15 cellular contexts compared by ENCODE assay signal in the genomic region with DNA sequence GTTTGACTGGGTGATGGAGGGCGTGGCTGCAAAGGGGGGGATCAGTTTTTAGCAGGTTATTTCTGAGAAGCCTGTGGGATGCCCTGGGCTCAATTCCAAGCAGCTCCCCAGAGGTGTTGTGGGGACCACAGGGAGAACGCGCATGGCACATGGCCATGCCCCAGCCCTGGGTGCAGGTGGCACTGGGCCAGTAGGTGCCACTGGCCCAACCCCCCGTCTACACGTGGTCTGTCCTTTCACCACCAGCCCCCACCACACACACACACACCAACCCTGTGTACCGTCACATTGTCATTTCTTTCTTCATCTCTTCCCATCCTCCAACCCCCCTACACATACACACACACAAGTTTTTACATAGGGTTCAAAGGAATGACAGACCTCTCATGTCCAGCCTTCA.
A peak's percentile ranks its signal among the peaks of the same experiment; 100 is the strongest.
DNase-seq lines count a peak whose midpoint lies in the region; ATAC-seq, FAIRE-seq and TF ChIP-seq lines count a peak whose summit lies in the region.
"Had no signal": no experiment of that assay in that cellular context is flagged by ENCODE, and none has a peak within 500 bp of the region (broad histone marks: within the 10 kb centered on the region; RNA-seq: fewer than 3 reads in every experiment).

No MANE protein-coding gene starts in this region.

- no peak overlapping the region for H3K4me3 Mint-ChIP-seq in Caco-2 (ENCODE audit: unreplicated experiment)
- H3K4me3 Mint-ChIP-seq: B cell; CD4-positive, CD25-positive, alpha-beta regulatory T cell; CD8-positive, alpha-beta memory T cell had no signal

- no peaks in the 10 kb centered on the region for H3K9me1 ChIP-seq in K562 (ENCODE audit: control insufficient read depth, insufficient read depth, low read length)

- TF ChIP-seq EP300 in K562 (IDR thresholded peaks at IDR 0.05; ENCODE audit: low read length): no peak

- H3K9me3 Mint-ChIP-seq in Caco-2 (ENCODE audit: unreplicated experiment): no peaks in the 10 kb centered on the region
- H3K9me3 Mint-ChIP-seq: CD4-positive, CD25-positive, alpha-beta regulatory T cell; CD8-positive, alpha-beta memory T cell had no signal

- no peak for TF ChIP-seq RAD21 in K562 (CRISPR knock-in tag; conservative IDR thresholded peaks at IDR 0.05 in 1 of 2, IDR thresholded peaks at IDR 0.05 in 1 of 2)

- DNase-seq in Caco-2 (no peak), GM23248 (no peak), K562 (ENCODE audit: extremely low read depth in 1 of 4, low spot score in 3 of 4) (no peak), osteoblast (ENCODE audit: insufficient read length, low spot score, missing footprints) (no peak), GM12891 (ENCODE audit: insufficient read length, low spot score) (no peak), NCI-H2081 (lab: John Stamatoyannopoulos, UW) (no peak), cerebellar cortex (ENCODE audit: low spot score) (no peak)
- DNase-seq: C1 segment of cervical spinal cord; CD4-positive, CD25-positive, alpha-beta regulatory T cell; CD8-positive, alpha-beta memory T cell; COR-L47; GDM1 had no signal

- 83 to 94% methylated on average over 2 to 6 of the region's 6 CpGs for WGBS in GM23248 (ENCODE audit: low coverage in 1 of 2, low lambda C conversion rate in 2 of 2, missing lambda C conversion rate in 2 of 2), 2 experiments
- WGBS in K562 (ENCODE audit: insufficient coverage, low coverage, missing lambda C conversion rate): 54% methylated on average over 4 of the region's 6 CpGs

- 0 out of 2 replicates have a peak, but pooled peaks cover 2% of the 10 kb centered on the region for H3K9me2 ChIP-seq in GM23248 (ENCODE audit: insufficient read depth)

- H3K4me3 ChIP-seq in Caco-2 (ENCODE audit: low read depth, low read length): no peak overlapping the region
- H3K4me3 ChIP-seq in GM23248: no peak overlapping the region
- H3K4me3 ChIP-seq in K562: no peak overlapping the region
- H3K4me3 ChIP-seq in osteoblast (ENCODE audit: insufficient read depth, low read length): no peak overlapping the region

- no peaks in the 10 kb centered on the region for H3K9me3 ChIP-seq in Caco-2
- no peaks in the 10 kb centered on the region for H3K9me3 ChIP-seq in GM23248 (ENCODE audit: low read depth)
- H3K9me3 ChIP-seq in K562 (replicated peaks; ENCODE audit: control insufficient read depth, insufficient read depth, low read depth, low read length): no peaks in the 10 kb centered on the region
- no peaks in the 10 kb centered on the region for H3K9me3 ChIP-seq in osteoblast (ENCODE audit: low read depth, low read length)

- H3K27me3 ChIP-seq in Caco-2 (replicated peaks; ENCODE audit: control insufficient read depth, insufficient read depth, low read length) (no peaks in the 10 kb centered on the region), GM23248 (replicated peaks; ENCODE audit: insufficient read depth) (no peaks in the 10 kb centered on the region), K562 (ENCODE audit: control insufficient read depth in 2 of 2, insufficient read depth in 2 of 2, low read length in 2 of 2) (peaks cover 27 to 52% of the 10 kb centered on the region in 2 experiments), osteoblast (ENCODE audit: insufficient read depth, low read length) (no peaks in the 10 kb centered on the region)

- no TSS peak for BruUV-seq in Caco-2 (replicated peaks; lab: Mats Ljungman, UMichigan)
- BruUV-seq in K562 (replicated peaks; lab: Mats Ljungman, UMichigan): no TSS peak

- in situ Hi-C loops in GM23248 (cut with MboI) (loop anchor here (25.0 kb wide), 1 partner anchor 244 kb away; no protein-coding TSS in a partner anchor), K562 (cut with MboI) (no loop called here)

- intact Hi-C loops in Caco-2 (cut with micrococcal nuclease; ENCODE audit: unreplicated experiment): no loop called here
- intact Hi-C loops in K562 (cut with micrococcal nuclease): no loop called here

- peak overlapping the region; percentile 40 for H3K27ac Mint-ChIP-seq in Caco-2 (ENCODE audit: unreplicated experiment)
- H3K27ac Mint-ChIP-seq: B cell; CD4-positive, CD25-positive, alpha-beta regulatory T cell; CD8-positive, alpha-beta memory T cell had no signal

- H3K27ac ChIP-seq in GM23248: no peak overlapping the region
- no peak overlapping the region for H3K27ac ChIP-seq in K562 (ENCODE audit: extremely low read depth, low read depth, low read length)
- H3K27ac ChIP-seq in osteoblast (ENCODE audit: low read depth, low read length): peak overlapping the region; percentile 38
- H3K27ac ChIP-seq: KMS-11 had no signal

- H3K9ac ChIP-seq in GM23248 (no peak overlapping the region), K562 (ENCODE audit: insufficient read depth in 1 of 2, low read depth in 2 of 2, low read length in 2 of 2) (no peak overlapping the region)
- H3K9ac ChIP-seq: KMS-11 had no signal

- H4K20me1 ChIP-seq in GM23248 (ENCODE audit: insufficient read depth) (no peaks in the 10 kb centered on the region), K562 (replicated peaks; ENCODE audit: control insufficient read depth, insufficient read depth, low read length) (peaks cover 7% of the 10 kb centered on the region; the same call in 1 of the 2 replicates), osteoblast (ENCODE audit: insufficient read depth, low read length) (no peaks in the 10 kb centered on the region)

- H3K36me3 Mint-ChIP-seq in Caco-2 (ENCODE audit: insufficient read depth, unreplicated experiment): no peaks in the 10 kb centered on the region
- H3K36me3 Mint-ChIP-seq: CD4-positive, CD25-positive, alpha-beta regulatory T cell; CD8-positive, alpha-beta memory T cell had no signal

- no peaks in the 10 kb centered on the region for H3K36me3 ChIP-seq in Caco-2 (ENCODE audit: control insufficient read depth, insufficient read depth, low read length)
- no peaks in the 10 kb centered on the region for H3K36me3 ChIP-seq in GM23248 (ENCODE audit: low read depth)
- no peaks in the 10 kb centered on the region for H3K36me3 ChIP-seq in K562 (ENCODE audit: control insufficient read depth, insufficient read depth, low read length)
- H3K36me3 ChIP-seq in osteoblast (ENCODE audit: insufficient read depth, low read length): no peaks in the 10 kb centered on the region

- TF ChIP-seq CTCF in Caco-2 (IDR thresholded peaks at IDR 0.05; ENCODE audit: insufficient read depth in 1 of 2, low read depth in 1 of 2, low read length in 1 of 2, severe bottlenecking in 1 of 2, unreplicated experiment in 1 of 2): no peak
- TF ChIP-seq CTCF in K562 (IDR thresholded peaks at IDR 0.05 in 2 of 3, conservative IDR thresholded peaks at IDR 0.05 in 1 of 3; ENCODE audit: insufficient read depth in 2 of 3, low read depth in 1 of 3, low read length in 3 of 3): no peak
- TF ChIP-seq CTCF in osteoblast (IDR thresholded peaks at IDR 0.05; ENCODE audit: extremely low read depth, low read depth, low read length): no peak

- H2AFZ ChIP-seq in GM23248 (0 out of 2 replicates have a peak overlapping the region, but pooled peaks have one; percentile 9), K562 (ENCODE audit: low read depth, low read length) (no peak overlapping the region), osteoblast (ENCODE audit: low read length) (peak overlapping the region; percentile 56)

- no peak for TF ChIP-seq POLR2A in K562 (conservative IDR thresholded peaks at IDR 0.05)
- no peak for TF ChIP-seq POLR2A in GM12891 (IDR thresholded peaks at IDR 0.05; ENCODE audit: low read depth, low read length)

- peak overlapping the region; percentile 55 for H3K4me2 ChIP-seq in GM23248 (ENCODE audit: unreplicated experiment)
- H3K4me2 ChIP-seq in K562 (ENCODE audit: insufficient read depth, low read length): no peak overlapping the region
- peak overlapping the region; percentile 57 for H3K4me2 ChIP-seq in osteoblast (ENCODE audit: insufficient read depth, low read length)
- H3K4me2 ChIP-seq: KMS-11 had no signal

- CTCF ChIA-PET in Caco-2 (lab: Charles Lee): no interaction called here
- CTCF ChIA-PET in K562 (lab: Yijun Ruan, JAX; ENCODE audit: low intra/inter-chr PET ratio): no interaction called here

- peaks cover 19% of the 10 kb centered on the region for H3F3A ChIP-seq in GM23248 (ENCODE audit: insufficient read depth)

- no peaks in the 10 kb centered on the region for H3K79me2 ChIP-seq in GM23248 (ENCODE audit: insufficient read depth)
- no peaks in the 10 kb centered on the region for H3K79me2 ChIP-seq in K562 (ENCODE audit: control insufficient read depth, insufficient read depth, low read length)
- no peaks in the 10 kb centered on the region for H3K79me2 ChIP-seq in osteoblast (ENCODE audit: insufficient read depth, low read length)

- POLR2A ChIA-PET in Caco-2 (lab: Charles Lee) (no interaction called here), K562 (lab: Yijun Ruan, JAX) (no interaction called here)

- ATAC-seq in K562: no peak

- no peak for FAIRE-seq in K562 (lab: Jason Lieb, UNC)
- no peak for FAIRE-seq in GM12891 (lab: Jason Lieb, UNC)
- FAIRE-seq: D721Med had no signal

- no peaks in the 10 kb centered on the region for H3K4me1 ChIP-seq in Caco-2
- H3K4me1 ChIP-seq in GM23248 (ENCODE audit: insufficient read depth): peaks cover 43% of the 10 kb centered on the region
- H3K4me1 ChIP-seq in K562 (replicated peaks in 1 of 2; ENCODE audit: control insufficient read depth in 2 of 2, insufficient read depth in 2 of 2, low read length in 2 of 2): peaks cover 0 to 8% of the 10 kb centered on the region in 2 experiments; a peak in 3 of 5 replicates
- H3K4me1 ChIP-seq in osteoblast (ENCODE audit: insufficient read depth, low read length): peaks cover 35% of the 10 kb centered on the region

- H3K4me1 Mint-ChIP-seq in Caco-2 (ENCODE audit: low read depth, unreplicated experiment): no peaks in the 10 kb centered on the region
- H3K4me1 Mint-ChIP-seq: B cell; CD8-positive, alpha-beta memory T cell had no signal

- no peaks in the 10 kb centered on the region for H3K27me3 Mint-ChIP-seq in Caco-2 (ENCODE audit: insufficient read depth, unreplicated experiment)

TF ChIP-seq in K562, 482 proteins besides CTCF, POLR2A, EP300 and RAD21 (continues in another document):
- TF ChIP-seq GABPB1 (CRISPR knock-in tag; IDR thresholded peaks at IDR 0.05): no peak

TF ChIP-seq in GM12891, 5 proteins besides CTCF, POLR2A, EP300 and RAD21:
- no peak for TF ChIP-seq SPI1 (IDR thresholded peaks at IDR 0.05; ENCODE audit: low read depth, low read length)
- no peak for TF ChIP-seq TAF1 (IDR thresholded peaks at IDR 0.05; ENCODE audit: low read depth, low read length)
- no peak for TF ChIP-seq PAX5 (IDR thresholded peaks at IDR 0.05; ENCODE audit: insufficient read depth, low read length, severe bottlenecking)
- no peak for TF ChIP-seq POLR2AphosphoS5 (IDR thresholded peaks at IDR 0.05; ENCODE audit: low read depth, low read length)
- TF ChIP-seq POU2F2 (IDR thresholded peaks at IDR 0.05; ENCODE audit: low read depth, low read length): no peak
